ENCODE assay signal across 8 cellular contexts in the genomic region with DNA sequence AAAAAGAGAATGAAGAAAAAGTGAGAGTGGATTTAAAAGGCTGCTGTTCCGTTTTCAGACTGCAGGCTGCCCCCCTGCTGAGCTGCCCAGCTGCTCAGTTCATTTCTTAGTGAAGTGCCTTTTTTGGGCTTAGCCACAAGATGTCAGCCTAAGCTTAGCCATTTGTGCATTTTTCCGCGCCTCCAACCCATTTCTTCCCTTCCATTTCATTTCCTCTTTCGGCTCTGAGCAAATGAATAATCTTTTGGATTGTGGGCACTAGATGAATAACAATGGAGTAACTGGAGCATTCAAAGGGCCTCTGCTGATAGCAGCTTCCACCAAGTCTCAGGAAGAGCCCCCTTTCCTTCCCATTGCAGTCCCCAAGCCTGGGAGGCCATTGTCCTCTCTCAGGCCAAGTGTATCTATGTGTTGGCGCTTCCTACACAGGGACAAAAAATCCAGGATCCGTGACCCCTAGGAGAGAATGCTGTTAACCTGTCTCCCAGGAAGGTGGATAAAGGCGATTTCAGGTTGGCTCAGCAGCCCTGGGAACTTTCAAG.
A peak's percentile ranks its signal among the peaks of the same experiment; 100 is the strongest.
DNase-seq lines count a peak whose midpoint lies in the region; ATAC-seq, FAIRE-seq and TF ChIP-seq lines count a peak whose summit lies in the region.

No MANE protein-coding gene starts in this region.

- no peaks in the 10 kb centered on the region for H3K36me3 ChIP-seq in pancreas

- TF ChIP-seq CTCF in pancreas (IDR thresholded peaks at IDR 0.05) = peak; percentile 62 to 87 (median 80)

- no peak overlapping the region for H3K4me3 Mint-ChIP-seq in activated CD4-positive, alpha-beta memory T cell treated with anti-CD3 and anti-CD28 coated beads for 36 hours

- peak overlapping the region in 1 of 4 donors; percentile 23 for H3K4me3 ChIP-seq in pancreas

- POLR2A ChIA-PET in activated CD4-positive, alpha-beta memory T cell treated with anti-CD3 and anti-CD28 coated beads for 36 hours (lab: Charles Lee) = no interaction called here

- no peaks in the 10 kb centered on the region for H3K4me1 Mint-ChIP-seq in activated CD4-positive, alpha-beta memory T cell treated with anti-CD3 and anti-CD28 coated beads for 36 hours (ENCODE audit: low read depth)

- DNase-seq in DMS79 (lab: John Stamatoyannopoulos, UW) (peak; percentile 33), NCI-H345 (lab: John Stamatoyannopoulos, UW) (peak; percentile 86), globus pallidus (ENCODE audit: low spot score) (peak; percentile 71), pancreas (peak in 5 of 6 donors; percentile 34 to 66 (median 41)), T-helper 9 cell (no peak)
- peak; percentile 28 for DNase-seq in activated CD4-positive, alpha-beta memory T cell treated with anti-CD3 and anti-CD28 coated beads for 36 hours

- H3K4me1 ChIP-seq in pancreas = no peaks in the 10 kb centered on the region

- no peaks in the 10 kb centered on the region for H3K9me3 ChIP-seq in pancreas

- H3K27ac ChIP-seq in pancreas = no peak overlapping the region

- FAIRE-seq in pancreas (lab: Jason Lieb, UNC) = peak; percentile 79

- H3K36me3 Mint-ChIP-seq in activated CD4-positive, alpha-beta memory T cell treated with anti-CD3 and anti-CD28 coated beads for 36 hours = no peaks in the 10 kb centered on the region

- H3K9me3 Mint-ChIP-seq in activated CD4-positive, alpha-beta memory T cell treated with anti-CD3 and anti-CD28 coated beads for 36 hours = peaks cover 7% of the 10 kb centered on the region

- H3K27me3 Mint-ChIP-seq in activated CD4-positive, alpha-beta memory T cell treated with anti-CD3 and anti-CD28 coated beads for 36 hours = no peaks in the 10 kb centered on the region

- intact Hi-C loops in activated CD4-positive, alpha-beta memory T cell treated with anti-CD3 and anti-CD28 coated beads for 36 hours (cut with micrococcal nuclease) = loop anchor here (1.0 to 5.0 kb wide), 2 partner anchors 181 to 622 kb away; no protein-coding TSS in a partner anchor
- intact Hi-C loops in pancreas (cut with DNase I) = no loop called here

- CTCF ChIA-PET in activated CD4-positive, alpha-beta memory T cell treated with anti-CD3 and anti-CD28 coated beads for 36 hours (lab: Charles Lee) = interaction anchor here (0.6 to 1.8 kb wide), 4 partner anchors 15 to 183 kb away, joined by 3 to 5 read pairs (median 4); no protein-coding TSS in a partner anchor

- no peak overlapping the region for H3K27ac Mint-ChIP-seq in activated CD4-positive, alpha-beta memory T cell treated with anti-CD3 and anti-CD28 coated beads for 36 hours

- no peaks in the 10 kb centered on the region for H3K27me3 ChIP-seq in pancreas

- ATAC-seq in GM19438 (IDR thresholded peaks at IDR 0.05; ENCODE audit: low read depth, unreplicated experiment) (peak; percentile 96), HG03354 (IDR thresholded peaks at IDR 0.05; ENCODE audit: poor library complexity, severe bottlenecking, unreplicated experiment) (peak; percentile 98), pancreas (peak; percentile 96 to 99 (median 98))

- 18 to 19% methylated on average over 7 of the region's 7 CpGs for WGBS in pancreas, 2 donors
